In the genomic region with DNA sequence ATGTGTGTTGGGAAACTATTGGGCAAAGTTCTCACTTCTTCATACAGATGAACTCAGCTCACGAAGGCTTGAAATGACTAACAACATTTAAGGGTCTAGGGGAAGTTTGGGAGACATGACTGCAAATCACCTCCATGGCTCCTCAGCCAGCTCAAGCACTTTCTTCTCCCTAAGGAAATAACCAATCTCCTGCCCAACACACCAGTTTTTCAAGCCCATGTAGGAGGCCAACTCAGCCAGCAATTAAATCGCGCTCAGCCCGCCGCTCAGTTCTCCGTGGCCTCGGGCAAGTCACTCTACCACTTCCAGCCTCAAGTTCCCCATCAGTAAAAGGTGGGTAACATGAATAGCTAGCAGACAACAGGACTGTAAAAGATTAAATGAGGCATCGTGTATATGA, we compare ENCODE assay signal across 8 cellular contexts.
DNase-seq lines count a peak whose midpoint lies in the region; ATAC-seq and TF ChIP-seq lines count a peak whose summit lies in the region.

No MANE protein-coding gene starts in this region.

- ATAC-seq in GM19324 (IDR thresholded peaks at IDR 0.05; ENCODE audit: low FRiP score, unreplicated experiment): no peak
- ATAC-seq in GM19035 (IDR thresholded peaks at IDR 0.05; ENCODE audit: unreplicated experiment): no peak

- POLR2A ChIA-PET in AG04449 (lab: Yijun Ruan, JAX): interaction anchor here (0.9 to 2.0 kb wide), 3 partner anchors 30 to 206 kb away, joined by 3 to 4 read pairs (median 3); no protein-coding TSS in a partner anchor

- DNase-seq in AG04449 (ENCODE audit: low read depth, low spot score): no peak
- peak; percentile 63 for DNase-seq in GM20000 (ENCODE audit: low spot score)
- DNase-seq in glomerular visceral epithelial cell (ENCODE audit: extremely low spot score): peak; percentile 24
- no peak for DNase-seq in D341Med (ENCODE audit: low spot score)

- CTCF ChIA-PET in AG04449 (lab: Yijun Ruan, JAX): interaction anchor here (2.2 kb wide), 1 partner anchor 22 kb away, joined by 8 read pairs; no protein-coding TSS in a partner anchor

- TF ChIP-seq CTCF in AG04449 (IDR thresholded peaks at IDR 0.05; ENCODE audit: insufficient read depth, low read length, missing control alignments) (no peak), GM20000 (IDR thresholded peaks at IDR 0.05; ENCODE audit: extremely low read depth, missing control alignments) (no peak), WI38 (IDR thresholded peaks at IDR 0.05; ENCODE audit: low read depth, low read length) (no peak)

- peak overlapping the region; percentile 80 for H3K4me3 ChIP-seq in AG04449 (ENCODE audit: low read depth, low read length)
- H3K4me3 ChIP-seq in WI38 (ENCODE audit: low read depth, low read length): peak overlapping the region; percentile 72
- peak overlapping the region; percentile 62 to 82 (median 78) for H3K4me3 ChIP-seq in skin epidermis

- H3K27ac ChIP-seq in skin epidermis: peak overlapping the region; percentile 89 to 99 (median 97)

Comparison
In these comparisons a context has a peak if more than half of its experiments do, and no peak if none do; other contexts are left out.
1. DNase-seq: peak in GM20000 (single experiment) and glomerular visceral epithelial cell (single experiment); none in AG04449 (single experiment) and D341Med (single experiment).
2. Peak in every context shown above with its lines, with median percentiles within 50 percentile points of each other: H3K4me3 ChIP-seq.